Comparison of ENCODE assay signal across 8 cellular contexts in genomic region chr15:90412356-90413194, GRCh38. TPM values are rescaled to one million over a fixed set of nuclear protein-coding genes. Genes with fewer than 3 reads are reported as not detected.
A peak's percentile ranks its signal among the peaks of the same experiment; 100 is the strongest.
DNase-seq lines count a peak whose midpoint lies in the region; ATAC-seq and TF ChIP-seq lines count a peak whose summit lies in the region.

No MANE protein-coding gene starts in this region.

- no peak overlapping the region for H3K4me3 ChIP-seq in mesodermal cell (ENCODE audit: extremely low read depth, insufficient read depth, low read length, poor library complexity, severe bottlenecking)

- H3K9me3 ChIP-seq in mesodermal cell (ENCODE audit: control insufficient read depth, low read length): no peaks in the 10 kb centered on the region

- peaks cover 83% of the 10 kb centered on the region for H3K4me1 Mint-ChIP-seq in activated naive CD4-positive, alpha-beta T cell treated with anti-CD3 and anti-CD28 coated beads, Interleukin-2, amount 50 U/mL, for 24 hours
- peaks cover 62% of the 10 kb centered on the region for H3K4me1 Mint-ChIP-seq in chondrocyte (ENCODE audit: low read depth)
- H3K4me1 Mint-ChIP-seq in glutamatergic neuron (ENCODE audit: low read depth, unreplicated experiment): peaks cover 6% of the 10 kb centered on the region

- H3K27me3 Mint-ChIP-seq in activated naive CD4-positive, alpha-beta T cell treated with anti-CD3 and anti-CD28 coated beads, Interleukin-2, amount 50 U/mL, for 24 hours: no peaks in the 10 kb centered on the region
- no peaks in the 10 kb centered on the region for H3K27me3 Mint-ChIP-seq in chondrocyte (ENCODE audit: low read depth)
- no peaks in the 10 kb centered on the region for H3K27me3 Mint-ChIP-seq in glutamatergic neuron (ENCODE audit: unreplicated experiment)

- TF ChIP-seq CTCF in chondrocyte (IDR thresholded peaks at IDR 0.05) (no peak), glutamatergic neuron (IDR thresholded peaks at IDR 0.05; ENCODE audit: partially characterized antibody, unreplicated experiment) (no peak)

- peak overlapping the region; percentile 43 for H3K4me3 Mint-ChIP-seq in activated naive CD4-positive, alpha-beta T cell treated with anti-CD3 and anti-CD28 coated beads, Interleukin-2, amount 50 U/mL, for 24 hours
- H3K4me3 Mint-ChIP-seq in chondrocyte (ENCODE audit: unreplicated experiment): peak overlapping the region; percentile 3
- no peak overlapping the region for H3K4me3 Mint-ChIP-seq in glutamatergic neuron (ENCODE audit: unreplicated experiment)

- WGBS in mesodermal cell (ENCODE audit: insufficient coverage in 2 of 2), 2 experiments: 65 to 80% methylated on average over 1 to 2 of the region's 3 CpGs

- H3K36me3 ChIP-seq in mesodermal cell (ENCODE audit: control insufficient read depth, insufficient read depth, low read length): peaks cover 21% of the 10 kb centered on the region

- ATAC-seq in HG02885 (IDR thresholded peaks at IDR 0.05; ENCODE audit: poor library complexity, unreplicated experiment): peak; percentile 83

- H3K4me1 ChIP-seq in mesodermal cell (ENCODE audit: control insufficient read depth, insufficient read depth, low read length, poor library complexity, severe bottlenecking): peaks cover 48% of the 10 kb centered on the region

- H3K36me3 Mint-ChIP-seq in activated naive CD4-positive, alpha-beta T cell treated with anti-CD3 and anti-CD28 coated beads, Interleukin-2, amount 50 U/mL, for 24 hours: peaks cover 15% of the 10 kb centered on the region
- H3K36me3 Mint-ChIP-seq in chondrocyte (ENCODE audit: low read depth) (peaks cover 9% of the 10 kb centered on the region), glutamatergic neuron (ENCODE audit: unreplicated experiment) (no peaks in the 10 kb centered on the region)

- no peaks in the 10 kb centered on the region for H3K9me3 Mint-ChIP-seq in activated naive CD4-positive, alpha-beta T cell treated with anti-CD3 and anti-CD28 coated beads, Interleukin-2, amount 50 U/mL, for 24 hours
- H3K9me3 Mint-ChIP-seq in chondrocyte (ENCODE audit: low read depth) (peaks cover 3% of the 10 kb centered on the region), glutamatergic neuron (ENCODE audit: unreplicated experiment) (peaks cover 2% of the 10 kb centered on the region)

- peak overlapping the region; percentile 48 for H3K27ac Mint-ChIP-seq in activated naive CD4-positive, alpha-beta T cell treated with anti-CD3 and anti-CD28 coated beads, Interleukin-2, amount 50 U/mL, for 24 hours
- H3K27ac Mint-ChIP-seq in chondrocyte (ENCODE audit: unreplicated experiment): peak overlapping the region; percentile 94
- H3K27ac Mint-ChIP-seq in glutamatergic neuron (ENCODE audit: unreplicated experiment): no peak overlapping the region

- DNase-seq in activated naive CD4-positive, alpha-beta T cell treated with Interleukin-2 at 50 U/mL for 16 hours: no peak
- DNase-seq in NCI-H510A treated with DMSO at 0.1 percent for 48 hours (lab: John Stamatoyannopoulos, UW): peak; percentile 88
- no peak for DNase-seq in chondrocyte (ENCODE audit: low spot score)
- no peak for DNase-seq in activated gamma-delta T cell (lab: John Stamatoyannopoulos, UW)
- DNase-seq in glutamatergic neuron: no peak

- peak overlapping the region; percentile 94 for H3K27ac ChIP-seq in mesodermal cell (ENCODE audit: low read depth, low read length, severe bottlenecking)

RNA-seq across cellular contexts. Expression of gene IQGAP1, which starts 24.5 kb away (rescaled TPM):
- total RNA-seq in chondrocyte: 206 to 214 TPM (median 209 TPM) in 3 replicates
- polyA plus RNA-seq in mesodermal cell (2013, experiment 1 of 2): 104 TPM
- 110 TPM for polyA plus RNA-seq in mesodermal cell (2013, experiment 2 of 2)
- 61.1 TPM for total RNA-seq in glutamatergic neuron (ENCODE audit: unreplicated experiment)
